ENCODE assay signal across 15 cellular contexts in the genomic region with DNA sequence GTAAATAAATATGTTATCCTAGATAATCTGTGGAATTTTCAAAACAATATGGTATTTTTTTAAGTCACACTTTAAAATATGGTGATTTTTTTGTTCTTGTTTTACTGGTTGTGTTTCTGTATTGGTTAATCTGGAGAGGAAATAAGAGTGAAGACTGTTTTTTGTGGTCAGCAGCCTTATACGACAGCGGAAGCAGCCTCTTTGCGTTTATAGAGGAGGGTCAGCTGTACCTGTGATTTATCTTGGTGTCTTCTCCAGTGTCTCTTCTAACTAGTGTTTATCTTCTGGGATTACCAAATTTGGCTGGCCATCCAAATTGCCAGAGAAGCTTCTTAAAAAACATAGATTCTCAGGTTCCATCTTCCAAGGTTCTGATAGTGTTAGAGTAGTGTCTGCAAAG. TPM values are rescaled to one million over a fixed set of nuclear protein-coding genes. Genes with fewer than 3 reads are reported as not detected.
DNase-seq lines count a peak whose midpoint lies in the region; ATAC-seq, FAIRE-seq and TF ChIP-seq lines count a peak whose summit lies in the region.
"Had no signal": no experiment of that assay in that cellular context is flagged by ENCODE, and none has a peak within 500 bp of the region (broad histone marks: within the 10 kb centered on the region; RNA-seq: fewer than 3 reads in every experiment).

No MANE protein-coding gene starts in this region.

- H3K4me1 ChIP-seq in small intestine (ENCODE audit: control insufficient read depth in 2 of 2, insufficient read depth in 1 of 2, low read depth in 1 of 2, low read length in 1 of 2) (no peaks in the 10 kb centered on the region), right atrium auricular region (no peaks in the 10 kb centered on the region)
- H3K4me1 ChIP-seq: adrenal gland, tibial nerve had no signal

- H3K27me3 ChIP-seq in small intestine (ENCODE audit: control insufficient read depth in 2 of 2, insufficient read depth in 2 of 2, low read length in 2 of 2): no peaks in the 10 kb centered on the region
- no peaks in the 10 kb centered on the region for H3K27me3 ChIP-seq in right atrium auricular region
- H3K27me3 ChIP-seq: adrenal gland, tibial nerve had no signal

- H3K9me3 Mint-ChIP-seq in activated T-cell treated with anti-CD3 and anti-CD28 coated beads, Interleukin-2, amount 50 U/mL, for 4 hours: no peaks in the 10 kb centered on the region
- H3K9me3 Mint-ChIP-seq in activated CD8-positive, alpha-beta T cell treated with anti-CD3 and anti-CD28 coated beads for 36 hours: peaks cover 4% of the 10 kb centered on the region
- no peaks in the 10 kb centered on the region for H3K9me3 Mint-ChIP-seq in osteocyte (ENCODE audit: unreplicated experiment)

- TF ChIP-seq CTCF in activated CD8-positive, alpha-beta T cell treated with anti-CD3 and anti-CD28 coated beads for 36 hours (IDR thresholded peaks at IDR 0.05): no peak
- TF ChIP-seq CTCF in osteocyte (IDR thresholded peaks at IDR 0.05) (no peak), right atrium auricular region (IDR thresholded peaks at IDR 0.05) (no peak)

- H3K27ac ChIP-seq in small intestine (ENCODE audit: low read depth in 1 of 2, low read length in 1 of 2) (no peak overlapping the region), right atrium auricular region (no peak overlapping the region)
- H3K27ac ChIP-seq: adrenal gland, tibial nerve had no signal

- POLR2A ChIA-PET in activated CD8-positive, alpha-beta T cell treated with anti-CD3 and anti-CD28 coated beads for 36 hours (lab: Charles Lee): no interaction called here

- CTCF ChIA-PET in activated CD8-positive, alpha-beta T cell treated with anti-CD3 and anti-CD28 coated beads for 36 hours (lab: Charles Lee): interaction anchor here (1.0 kb wide), 1 partner anchor 26 kb away, joined by 3 read pairs; no protein-coding TSS in a partner anchor

- no peak for DNase-seq in activated T-cell treated with anti-CD3 and anti-CD28 coated beads, Interleukin-2, amount 50 U/mL, for 4 hours
- DNase-seq in activated T-cell treated with anti-CD3 and anti-CD28 coated beads, Interleukin-2, amount 50 U/mL, for 48 hours: no peak
- DNase-seq in activated CD8-positive, alpha-beta T cell treated with anti-CD3 and anti-CD28 coated beads for 36 hours: no peak
- DNase-seq in small intestine: peak; percentile 5
- no peak for DNase-seq in osteocyte (ENCODE audit: extremely low spot score, unreplicated experiment)
- DNase-seq in right atrium auricular region (ENCODE audit: low spot score): no peak
- DNase-seq: activated CD4-positive, alpha-beta T cell treated with anti-CD3 and anti-CD28 coated beads for 48 hours; adrenal gland; GOT3; NCI-H1436 treated with DMSO at 0.1 percent for 48 hours; NCI-H510A; RPMI8226 had no signal

- H3K4me1 Mint-ChIP-seq in activated T-cell treated with anti-CD3 and anti-CD28 coated beads, Interleukin-2, amount 50 U/mL, for 4 hours (ENCODE audit: low read depth): peaks cover 22% of the 10 kb centered on the region
- peaks cover 25% of the 10 kb centered on the region for H3K4me1 Mint-ChIP-seq in activated CD8-positive, alpha-beta T cell treated with anti-CD3 and anti-CD28 coated beads for 36 hours (ENCODE audit: low read depth)
- no peaks in the 10 kb centered on the region for H3K4me1 Mint-ChIP-seq in osteocyte (ENCODE audit: unreplicated experiment)

- intact Hi-C loops in activated CD8-positive, alpha-beta T cell treated with anti-CD3 and anti-CD28 coated beads for 36 hours (cut with micrococcal nuclease): no loop called here

- peak overlapping the region; percentile 70 for H3K27ac Mint-ChIP-seq in activated CD8-positive, alpha-beta T cell treated with anti-CD3 and anti-CD28 coated beads for 36 hours
- H3K27ac Mint-ChIP-seq in osteocyte (ENCODE audit: unreplicated experiment): no peak overlapping the region

- H3K36me3 ChIP-seq in small intestine (ENCODE audit: control insufficient read depth in 2 of 2, insufficient read depth in 2 of 2, low read length in 2 of 2) (peaks cover 7% of the 10 kb centered on the region in 2 donors), right atrium auricular region (peaks cover 24% of the 10 kb centered on the region)

- WGBS in small intestine, 3 donors: 68 to 90% (median 77%) methylated on average over 3 of the region's 3 CpGs

- peak overlapping the region; percentile 20 for H3K4me3 Mint-ChIP-seq in activated T-cell treated with anti-CD3 and anti-CD28 coated beads, Interleukin-2, amount 50 U/mL, for 4 hours
- H3K4me3 Mint-ChIP-seq in activated CD8-positive, alpha-beta T cell treated with anti-CD3 and anti-CD28 coated beads for 36 hours: no peak overlapping the region
- H3K4me3 Mint-ChIP-seq in osteocyte (ENCODE audit: unreplicated experiment): no peak overlapping the region

- no peaks in the 10 kb centered on the region for H3K9me3 ChIP-seq in small intestine (ENCODE audit: control insufficient read depth, low read depth)
- no peaks in the 10 kb centered on the region for H3K9me3 ChIP-seq in right atrium auricular region
- H3K9me3 ChIP-seq: adrenal gland, tibial nerve had no signal

- no peak for FAIRE-seq in small intestine (lab: Jason Lieb, UNC)

- H3K36me3 Mint-ChIP-seq in activated T-cell treated with anti-CD3 and anti-CD28 coated beads, Interleukin-2, amount 50 U/mL, for 4 hours (ENCODE audit: insufficient read depth): peaks cover 27% of the 10 kb centered on the region
- peaks cover 43% of the 10 kb centered on the region for H3K36me3 Mint-ChIP-seq in activated CD8-positive, alpha-beta T cell treated with anti-CD3 and anti-CD28 coated beads for 36 hours (ENCODE audit: low read depth)
- H3K36me3 Mint-ChIP-seq in osteocyte (ENCODE audit: unreplicated experiment): peaks cover 29% of the 10 kb centered on the region

- no peak overlapping the region for H3K4me3 ChIP-seq in small intestine (ENCODE audit: low read depth in 1 of 2, low read length in 2 of 2)
- H3K4me3 ChIP-seq in right atrium auricular region: no peak overlapping the region
- H3K4me3 ChIP-seq: adrenal gland, tibial nerve had no signal

- peak in 1 of 2 donors; percentile 23 for ATAC-seq in activated T-cell treated with anti-CD3 and anti-CD28 coated beads, Interleukin-2, amount 50 U/mL, for 4 hours
- ATAC-seq in HG03354 (IDR thresholded peaks at IDR 0.05; ENCODE audit: poor library complexity, severe bottlenecking, unreplicated experiment) (peak; percentile 82), HG03135 (IDR thresholded peaks at IDR 0.05; ENCODE audit: unreplicated experiment) (no peak)
- peak; percentile 55 for ATAC-seq in activated CD8-positive, alpha-beta T cell treated with anti-CD3 and anti-CD28 coated beads for 36 hours

- no peaks in the 10 kb centered on the region for H3K27me3 Mint-ChIP-seq in activated T-cell treated with anti-CD3 and anti-CD28 coated beads, Interleukin-2, amount 50 U/mL, for 4 hours (ENCODE audit: low read depth)
- H3K27me3 Mint-ChIP-seq in activated CD8-positive, alpha-beta T cell treated with anti-CD3 and anti-CD28 coated beads for 36 hours: no peaks in the 10 kb centered on the region
- H3K27me3 Mint-ChIP-seq in osteocyte (ENCODE audit: unreplicated experiment): no peaks in the 10 kb centered on the region

RNA-seq across cellular contexts. Expression of a gene that starts 58.7 kb away (rescaled TPM):
- total RNA-seq in activated T-cell treated with anti-CD3 and anti-CD28 coated beads, Interleukin-2, amount 50 U/mL, for 4 hours: 10 to 100 TPM; 40.2 to 42.0 (median 41.1) TPM
- 10 to 100 TPM; 29.0 to 29.5 TPM for total RNA-seq in activated CD8-positive, alpha-beta T cell treated with anti-CD3 and anti-CD28 coated beads for 36 hours
- polyA plus RNA-seq in small intestine: 1 to 10 TPM; 5.9 to 7.8 (median 7.8) TPM
- total RNA-seq in osteocyte: 27.0 and 27.7 TPM in 2 replicates
- 10 to 100 TPM; 17.2 to 18.5 TPM for total RNA-seq in right atrium auricular region
